Comparison of ENCODE assay signal across 1 cellular context in the genomic region with DNA sequence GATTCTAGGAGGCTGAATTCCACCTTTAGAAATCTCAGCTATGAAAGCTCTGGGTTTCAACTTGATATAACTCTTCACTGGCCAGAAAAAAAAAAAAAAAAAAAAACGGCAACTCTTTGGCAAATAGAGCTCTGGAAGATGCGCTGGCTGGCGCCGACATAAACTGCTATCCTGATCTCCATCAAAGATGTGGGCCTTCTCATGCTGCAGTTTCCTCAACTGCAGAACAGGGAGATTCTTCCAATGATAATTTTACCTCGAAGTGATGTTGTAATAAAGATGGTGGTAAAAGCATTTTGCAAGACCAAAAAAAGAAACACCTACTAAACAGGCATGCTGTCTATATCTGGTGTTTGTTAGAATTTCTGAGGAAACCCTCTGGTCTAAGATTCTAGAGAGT.
TF ChIP-seq lines count a peak whose summit lies in the region.

No MANE protein-coding gene starts in this region.

TF ChIP-seq in GM23338, 12 proteins besides CTCF, POLR2A, EP300 and RAD21 (continued from another document):
- no peak for TF ChIP-seq ZNF331 (CRISPR knock-in tag; IDR thresholded peaks at IDR 0.05; ENCODE audit: low read depth)
- TF ChIP-seq POLR2AphosphoS5 (IDR thresholded peaks at IDR 0.05; ENCODE audit: low read depth): no peak
- TF ChIP-seq NANOG (IDR thresholded peaks at IDR 0.05; ENCODE audit: borderline replicate concordance): no peak
- TF ChIP-seq, protein P1, sequence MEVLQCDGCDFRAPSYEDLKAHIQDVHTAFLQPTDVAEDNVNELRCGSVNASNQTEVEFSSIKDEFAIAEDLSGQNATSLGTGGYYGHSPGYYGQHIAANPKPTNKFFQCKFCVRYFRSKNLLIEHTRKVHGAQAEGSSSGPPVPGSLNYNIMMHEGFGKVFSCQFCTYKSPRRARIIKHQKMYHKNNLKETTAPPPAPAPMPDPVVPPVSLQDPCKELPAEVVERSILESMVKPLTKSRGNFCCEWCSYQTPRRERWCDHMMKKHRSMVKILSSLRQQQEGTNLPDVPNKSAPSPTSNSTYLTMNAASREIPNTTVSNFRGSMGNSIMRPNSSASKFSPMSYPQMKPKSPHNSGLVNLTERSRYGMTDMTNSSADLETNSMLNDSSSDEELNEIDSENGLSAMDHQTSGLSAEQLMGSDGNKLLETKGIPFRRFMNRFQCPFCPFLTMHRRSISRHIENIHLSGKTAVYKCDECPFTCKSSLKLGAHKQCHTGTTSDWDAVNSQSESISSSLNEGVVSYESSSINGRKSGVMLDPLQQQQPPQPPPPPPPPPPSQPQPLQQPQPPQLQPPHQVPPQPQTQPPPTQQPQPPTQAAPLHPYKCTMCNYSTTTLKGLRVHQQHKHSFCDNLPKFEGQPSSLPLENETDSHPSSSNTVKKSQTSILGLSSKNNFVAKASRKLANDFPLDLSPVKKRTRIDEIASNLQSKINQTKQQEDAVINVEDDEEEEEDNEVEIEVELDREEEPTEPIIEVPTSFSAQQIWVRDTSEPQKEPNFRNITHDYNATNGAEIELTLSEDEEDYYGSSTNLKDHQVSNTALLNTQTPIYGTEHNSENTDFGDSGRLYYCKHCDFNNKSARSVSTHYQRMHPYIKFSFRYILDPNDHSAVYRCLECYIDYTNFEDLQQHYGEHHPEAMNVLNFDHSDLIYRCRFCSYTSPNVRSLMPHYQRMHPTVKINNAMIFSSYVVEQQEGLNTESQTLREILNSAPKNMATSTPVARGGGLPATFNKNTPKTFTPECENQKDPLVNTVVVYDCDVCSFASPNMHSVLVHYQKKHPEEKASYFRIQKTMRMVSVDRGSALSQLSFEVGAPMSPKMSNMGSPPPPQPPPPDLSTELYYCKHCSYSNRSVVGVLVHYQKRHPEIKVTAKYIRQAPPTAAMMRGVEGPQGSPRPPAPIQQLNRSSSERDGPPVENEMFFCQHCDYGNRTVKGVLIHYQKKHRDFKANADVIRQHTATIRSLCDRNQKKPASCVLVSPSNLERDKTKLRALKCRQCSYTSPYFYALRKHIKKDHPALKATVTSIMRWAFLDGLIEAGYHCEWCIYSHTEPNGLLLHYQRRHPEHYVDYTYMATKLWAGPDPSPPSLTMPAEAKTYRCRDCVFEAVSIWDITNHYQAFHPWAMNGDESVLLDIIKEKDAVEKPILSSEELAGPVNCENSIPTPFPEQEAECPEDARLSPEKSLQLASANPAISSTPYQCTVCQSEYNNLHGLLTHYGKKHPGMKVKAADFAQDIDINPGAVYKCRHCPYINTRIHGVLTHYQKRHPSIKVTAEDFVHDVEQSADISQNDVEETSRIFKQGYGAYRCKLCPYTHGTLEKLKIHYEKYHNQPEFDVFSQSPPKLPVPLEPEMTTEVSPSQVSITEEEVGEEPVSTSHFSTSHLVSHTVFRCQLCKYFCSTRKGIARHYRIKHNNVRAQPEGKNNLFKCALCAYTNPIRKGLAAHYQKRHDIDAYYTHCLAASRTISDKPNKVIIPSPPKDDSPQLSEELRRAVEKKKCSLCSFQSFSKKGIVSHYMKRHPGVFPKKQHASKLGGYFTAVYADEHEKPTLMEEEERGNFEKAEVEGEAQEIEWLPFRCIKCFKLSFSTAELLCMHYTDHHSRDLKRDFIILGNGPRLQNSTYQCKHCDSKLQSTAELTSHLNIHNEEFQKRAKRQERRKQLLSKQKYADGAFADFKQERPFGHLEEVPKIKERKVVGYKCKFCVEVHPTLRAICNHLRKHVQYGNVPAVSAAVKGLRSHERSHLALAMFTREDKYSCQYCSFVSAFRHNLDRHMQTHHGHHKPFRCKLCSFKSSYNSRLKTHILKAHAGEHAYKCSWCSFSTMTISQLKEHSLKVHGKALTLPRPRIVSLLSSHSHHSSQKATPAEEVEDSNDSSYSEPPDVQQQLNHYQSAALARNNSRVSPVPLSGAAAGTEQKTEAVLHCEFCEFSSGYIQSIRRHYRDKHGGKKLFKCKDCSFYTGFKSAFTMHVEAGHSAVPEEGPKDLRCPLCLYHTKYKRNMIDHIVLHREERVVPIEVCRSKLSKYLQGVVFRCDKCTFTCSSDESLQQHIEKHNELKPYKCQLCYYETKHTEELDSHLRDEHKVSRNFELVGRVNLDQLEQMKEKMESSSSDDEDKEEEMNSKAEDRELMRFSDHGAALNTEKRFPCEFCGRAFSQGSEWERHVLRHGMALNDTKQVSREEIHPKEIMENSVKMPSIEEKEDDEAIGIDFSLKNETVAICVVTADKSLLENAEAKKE (CRISPR knock-in tag; IDR thresholded peaks at IDR 0.05): no peak
- TF ChIP-seq EZH2phosphoT487 (IDR thresholded peaks at IDR 0.05; ENCODE audit: unreplicated experiment): no peak
- TF ChIP-seq, protein P2, sequence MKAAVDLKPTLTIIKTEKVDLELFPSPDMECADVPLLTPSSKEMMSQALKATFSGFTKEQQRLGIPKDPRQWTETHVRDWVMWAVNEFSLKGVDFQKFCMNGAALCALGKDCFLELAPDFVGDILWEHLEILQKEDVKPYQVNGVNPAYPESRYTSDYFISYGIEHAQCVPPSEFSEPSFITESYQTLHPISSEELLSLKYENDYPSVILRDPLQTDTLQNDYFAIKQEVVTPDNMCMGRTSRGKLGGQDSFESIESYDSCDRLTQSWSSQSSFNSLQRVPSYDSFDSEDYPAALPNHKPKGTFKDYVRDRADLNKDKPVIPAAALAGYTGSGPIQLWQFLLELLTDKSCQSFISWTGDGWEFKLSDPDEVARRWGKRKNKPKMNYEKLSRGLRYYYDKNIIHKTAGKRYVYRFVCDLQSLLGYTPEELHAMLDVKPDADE (IDR thresholded peaks at IDR 0.05): no peak
- TF ChIP-seq JUNB (IDR thresholded peaks at IDR 0.05; ENCODE audit: unreplicated experiment): no peak
- TF ChIP-seq STAT1 (IDR thresholded peaks at IDR 0.05; ENCODE audit: unreplicated experiment): no peak
- TF ChIP-seq ZNF114 (CRISPR knock-in tag; IDR thresholded peaks at IDR 0.05): no peak
- TF ChIP-seq, protein P3, sequence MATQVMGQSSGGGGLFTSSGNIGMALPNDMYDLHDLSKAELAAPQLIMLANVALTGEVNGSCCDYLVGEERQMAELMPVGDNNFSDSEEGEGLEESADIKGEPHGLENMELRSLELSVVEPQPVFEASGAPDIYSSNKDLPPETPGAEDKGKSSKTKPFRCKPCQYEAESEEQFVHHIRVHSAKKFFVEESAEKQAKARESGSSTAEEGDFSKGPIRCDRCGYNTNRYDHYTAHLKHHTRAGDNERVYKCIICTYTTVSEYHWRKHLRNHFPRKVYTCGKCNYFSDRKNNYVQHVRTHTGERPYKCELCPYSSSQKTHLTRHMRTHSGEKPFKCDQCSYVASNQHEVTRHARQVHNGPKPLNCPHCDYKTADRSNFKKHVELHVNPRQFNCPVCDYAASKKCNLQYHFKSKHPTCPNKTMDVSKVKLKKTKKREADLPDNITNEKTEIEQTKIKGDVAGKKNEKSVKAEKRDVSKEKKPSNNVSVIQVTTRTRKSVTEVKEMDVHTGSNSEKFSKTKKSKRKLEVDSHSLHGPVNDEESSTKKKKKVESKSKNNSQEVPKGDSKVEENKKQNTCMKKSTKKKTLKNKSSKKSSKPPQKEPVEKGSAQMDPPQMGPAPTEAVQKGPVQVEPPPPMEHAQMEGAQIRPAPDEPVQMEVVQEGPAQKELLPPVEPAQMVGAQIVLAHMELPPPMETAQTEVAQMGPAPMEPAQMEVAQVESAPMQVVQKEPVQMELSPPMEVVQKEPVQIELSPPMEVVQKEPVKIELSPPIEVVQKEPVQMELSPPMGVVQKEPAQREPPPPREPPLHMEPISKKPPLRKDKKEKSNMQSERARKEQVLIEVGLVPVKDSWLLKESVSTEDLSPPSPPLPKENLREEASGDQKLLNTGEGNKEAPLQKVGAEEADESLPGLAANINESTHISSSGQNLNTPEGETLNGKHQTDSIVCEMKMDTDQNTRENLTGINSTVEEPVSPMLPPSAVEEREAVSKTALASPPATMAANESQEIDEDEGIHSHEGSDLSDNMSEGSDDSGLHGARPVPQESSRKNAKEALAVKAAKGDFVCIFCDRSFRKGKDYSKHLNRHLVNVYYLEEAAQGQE (IDR thresholded peaks at IDR 0.05; ENCODE audit: unreplicated experiment): no peak
TF ChIP-seq in GM23338: peak in this region for 0.
